In genomic region chr5:102294996-102295395, GRCh38 we compare ENCODE assay signal across 1 cellular context.
TF ChIP-seq lines count a peak whose summit lies in the region.

No MANE protein-coding gene starts in this region.

TF ChIP-seq in SK-N-SH, 30 proteins besides CTCF, POLR2A, EP300 and RAD21 (continued from another document):
- TF ChIP-seq ZBTB33 (IDR thresholded peaks at IDR 0.05; ENCODE audit: borderline replicate concordance, low read depth) (no peak), NRF1 (IDR thresholded peaks at IDR 0.05; ENCODE audit: low read depth, low read length) (no peak), GATA2 (CRISPR knock-in tag; IDR thresholded peaks at IDR 0.05) (no peak), GABPA (IDR thresholded peaks at IDR 0.05; ENCODE audit: low read depth) (no peak), NFIC (IDR thresholded peaks at IDR 0.05; ENCODE audit: borderline replicate concordance) (no peak), RCOR1 (IDR thresholded peaks at IDR 0.05; ENCODE audit: low read length) (no peak)
